Comparison of ENCODE assay signal across 1 cellular context in genomic region chr1:24364975-24365678, GRCh38.
TF ChIP-seq lines count a peak whose summit lies in the region.

No MANE protein-coding gene starts in this region.

TF ChIP-seq in H1, 55 proteins besides CTCF, POLR2A, EP300 and RAD21:
- no peak for TF ChIP-seq SRF (IDR thresholded peaks at IDR 0.05; ENCODE audit: low read depth, low read length)
- TF ChIP-seq SIRT6 (IDR thresholded peaks at IDR 0.05; ENCODE audit: low read length) = no peak
- TF ChIP-seq NANOG (IDR thresholded peaks at IDR 0.05; ENCODE audit: insufficient read depth, low read depth, low read length, poor library complexity, severe bottlenecking) = no peak
- TF ChIP-seq BACH1 (IDR thresholded peaks at IDR 0.05; ENCODE audit: low read length) = no peak
- TF ChIP-seq E2F6 (IDR thresholded peaks at IDR 0.05) = no peak
- no peak for TF ChIP-seq RBBP5 (IDR thresholded peaks at IDR 0.05; ENCODE audit: borderline replicate concordance, low read depth, low read length)
- TF ChIP-seq HDAC6 (IDR thresholded peaks at IDR 0.05; ENCODE audit: low read depth, low read length) = no peak
- no peak for TF ChIP-seq BCL11A (IDR thresholded peaks at IDR 0.05; ENCODE audit: low read depth in 2 of 2, low read length in 2 of 2)
- no peak for TF ChIP-seq TEAD4 (IDR thresholded peaks at IDR 0.05; ENCODE audit: low read depth, low read length)
- no peak for TF ChIP-seq NRF1 (IDR thresholded peaks at IDR 0.05; ENCODE audit: low read depth, low read length)
- no peak for TF ChIP-seq ATF3 (IDR thresholded peaks at IDR 0.05; ENCODE audit: insufficient read depth, low read depth, low read length)
- TF ChIP-seq YY1 (IDR thresholded peaks at IDR 0.05; ENCODE audit: low read depth, low read length) = no peak
- TF ChIP-seq JUN (IDR thresholded peaks at IDR 0.05; ENCODE audit: low read depth, low read length) = no peak
- TF ChIP-seq HDAC2 (IDR thresholded peaks at IDR 0.05; ENCODE audit: borderline replicate concordance in 1 of 2, low read depth in 2 of 2, low read length in 2 of 2) = no peak
- no peak for TF ChIP-seq SUZ12 (IDR thresholded peaks at IDR 0.05; ENCODE audit: low read length)
- TF ChIP-seq CHD2 (IDR thresholded peaks at IDR 0.05; ENCODE audit: low read length) = no peak
- TF ChIP-seq CEBPB (IDR thresholded peaks at IDR 0.05; ENCODE audit: low read depth, low read length) = no peak
- no peak for TF ChIP-seq FOSL1 (IDR thresholded peaks at IDR 0.05; ENCODE audit: insufficient read depth, low read depth, low read length)
- TF ChIP-seq SP2 (IDR thresholded peaks at IDR 0.05; ENCODE audit: low read length) = no peak
- TF ChIP-seq KDM5A (IDR thresholded peaks at IDR 0.05; ENCODE audit: low read length) = no peak
TF ChIP-seq in H1: peak in this region for 0.
